20 cellular contexts compared by ENCODE assay signal in genomic region chr2:224121406-224122067, GRCh38.
"Had no signal": no experiment of that assay in that cellular context is flagged by ENCODE, and none has a peak within 500 bp of the region (broad histone marks: within the 10 kb centered on the region; RNA-seq: fewer than 3 reads in every experiment).

No MANE protein-coding gene starts in this region.

- H3K27me3 ChIP-seq: cardiac muscle cell, foreskin keratinocyte, spleen, testis, uterus had no signal

- H3K4me1 ChIP-seq: lower lobe of right lung, spleen, testis, uterus had no signal

- H3K4me3 ChIP-seq: cardiac muscle cell, lower lobe of right lung, spleen, testis, uterus had no signal

- H3K9me3 ChIP-seq: lower lobe of right lung, testis, uterus had no signal

- H3K36me3 ChIP-seq: cardiac muscle cell, lower lobe of right lung, spleen, uterus had no signal

- H3K27ac ChIP-seq: cardiac muscle cell, foreskin keratinocyte, lower lobe of right lung, spleen, testis, uterus had no signal

- DNase-seq: activated CD4-positive, alpha-beta T cell treated with anti-CD3 and anti-CD28 coated beads, Interleukin-2, amount 10 ng/mL, durations not matched to agents 24 days and 14 days; activated CD8-positive, alpha-beta memory T cell treated with anti-CD3 and anti-CD28 coated beads, Interleukin-2, amount 10 ng/mL, durations not matched to agents 7 days and 5 days; activated CD8-positive, alpha-beta T cell treated with anti-CD3 and anti-CD28 coated beads for 36 hours; activated effector memory CD4-positive, alpha-beta T cell treated with anti-CD3 and anti-CD28 coated beads, Interleukin-2, amount 50 U/mL, for 16 hours; activated naive CD4-positive, alpha-beta T cell treated with anti-CD3 and anti-CD28 coated beads, Interleukin-2, amount 50 U/mL, for 16 hours; activated naive CD8-positive, alpha-beta T cell treated with anti-CD3 and anti-CD28 coated beads, Interleukin-2, amount 50 U/mL, for 24 hours; activated T-cell treated with anti-CD3 and anti-CD28 coated beads for 4 hours; foreskin keratinocyte; kidney; lower lobe of right lung; natural killer cell; retina; spleen; stimulated activated CD4-positive, alpha-beta T cell treated with anti-CD3 and anti-CD28 coated beads, Interleukin-4, amount 100 ng/mL, for 1 hour; stimulated activated naive CD4-positive, alpha-beta T cell; testis; trophoblast cell; uterus had no signal

- ATAC-seq: activated CD8-positive, alpha-beta memory T cell treated with anti-CD3 and anti-CD28 coated beads, Interleukin-2, amount 10 ng/mL, durations not matched to agents 7 days and 5 days; activated CD8-positive, alpha-beta T cell treated with anti-CD3 and anti-CD28 coated beads for 36 hours; activated naive CD8-positive, alpha-beta T cell treated with anti-CD3 and anti-CD28 coated beads, Interleukin-2, amount 50 U/mL, for 24 hours; left lobe of liver; lower lobe of right lung; natural killer cell had no signal
